10 cellular contexts compared by ENCODE assay signal in genomic region chr13:113965383-113965874, GRCh38. TPM values are rescaled to one million over a fixed set of nuclear protein-coding genes. Genes with fewer than 3 reads are reported as not detected.
"Had no signal": no experiment of that assay in that cellular context is flagged by ENCODE, and none has a peak within 500 bp of the region (broad histone marks: within the 10 kb centered on the region; RNA-seq: fewer than 3 reads in every experiment).

No MANE protein-coding gene starts in this region.

- H3K4me3 ChIP-seq: GM23248 had no signal

- H3K9ac ChIP-seq: GM23248, KMS-11 had no signal

- H2AFZ ChIP-seq: GM23248 had no signal

- H3K4me3 Mint-ChIP-seq: H9, HFFc6 had no signal

- H3K4me1 Mint-ChIP-seq: H9 had no signal

- DNase-seq: GM23248, GOT3, H9, HCEC 1CT, HFFc6, Karpas-422, KBM-7 had no signal

- H3K4me2 ChIP-seq: KMS-11 had no signal

- H3K27ac Mint-ChIP-seq: H9, HFFc6 had no signal

- H3K27ac ChIP-seq: GM23248, KMS-11 had no signal

- FAIRE-seq: H54, HTR-8/SVneo had no signal

RNA-seq across cellular contexts. Expression of gene C13orf46, which starts 8.4 kb away (rescaled TPM):
- total RNA-seq: GM23248 had no signal
